In genomic region chr6:148747145-148747492, GRCh38 we compare ENCODE assay signal across 8 cellular contexts.
A peak's percentile ranks its signal among the peaks of the same experiment; 100 is the strongest.
DNase-seq lines count a peak whose midpoint lies in the region; ATAC-seq and TF ChIP-seq lines count a peak whose summit lies in the region.

No MANE protein-coding gene starts in this region.

- in situ Hi-C loops in brain microvascular endothelial cell (cut with HindIII; ENCODE audit: low pct_ligation_motif_present, low sequenced_read_pairs), result no loop called here

- POLR2A ChIA-PET in AG04449 (lab: Yijun Ruan, JAX), result no interaction called here

- peak; percentile 14 for ATAC-seq in GM18868 (IDR thresholded peaks at IDR 0.05; ENCODE audit: unreplicated experiment)
- no peak for ATAC-seq in HG03520 (IDR thresholded peaks at IDR 0.05; ENCODE audit: unreplicated experiment)
- ATAC-seq in HG03565 (IDR thresholded peaks at IDR 0.05; ENCODE audit: unreplicated experiment), result no peak

- TF ChIP-seq CTCF in AG04449 (IDR thresholded peaks at IDR 0.05; ENCODE audit: insufficient read depth, low read length, missing control alignments), result no peak
- no peak for TF ChIP-seq CTCF in NB4 (IDR thresholded peaks at IDR 0.05; ENCODE audit: low read depth, low read length)
- no peak for TF ChIP-seq CTCF in brain microvascular endothelial cell (IDR thresholded peaks at IDR 0.05; ENCODE audit: low read depth, low read length, missing control alignments)

- TF ChIP-seq POLR2A in NB4 (IDR thresholded peaks at IDR 0.05; ENCODE audit: extremely low read depth, insufficient read length), result no peak

- CTCF ChIA-PET in AG04449 (lab: Yijun Ruan, JAX), result interaction anchor here (1.2 to 3.1 kb wide), 4 partner anchors 11 to 222 kb away, joined by 3 to 15 read pairs (median 4); no protein-coding TSS in a partner anchor

- DNase-seq in AG04449 (ENCODE audit: low read depth, low spot score) (no peak), NB4 (ENCODE audit: low read depth) (peak; percentile 14), brain microvascular endothelial cell (no peak), iPS-NIHi7 (ENCODE audit: extremely low spot score) (peak; percentile 21)

- H3K27ac ChIP-seq in brain microvascular endothelial cell (peak overlapping the region; percentile 47), skin epidermis (peak overlapping the region in 20 of 21 experiments; percentile 6 to 86 (median 72))

- H3K4me3 ChIP-seq in AG04449 (ENCODE audit: low read depth, low read length), result peak overlapping the region; percentile 78
- H3K4me3 ChIP-seq in NB4 (ENCODE audit: low read depth, low read length), result no peak overlapping the region
- H3K4me3 ChIP-seq in brain microvascular endothelial cell (ENCODE audit: low read depth, low read length), result peak overlapping the region; percentile 70
- peak overlapping the region; percentile 48 to 84 (median 72) for H3K4me3 ChIP-seq in skin epidermis

- no peaks in the 10 kb centered on the region for H3K27me3 ChIP-seq in brain microvascular endothelial cell (replicated peaks)

- H3K36me3 ChIP-seq in brain microvascular endothelial cell (replicated peaks), result no peaks in the 10 kb centered on the region

Comparison
In these comparisons a context has a peak if more than half of its experiments do, and no peak if none do; other contexts are left out.
1. DNase-seq: peak in NB4 (single experiment) and iPS-NIHi7 (single experiment); none in AG04449 (single experiment) and brain microvascular endothelial cell (single experiment).